In genomic region chr15:38853608-38854007, GRCh38 we compare ENCODE assay signal across 8 cellular contexts.
DNase-seq lines count a peak whose midpoint lies in the region; ATAC-seq, FAIRE-seq and TF ChIP-seq lines count a peak whose summit lies in the region.

No MANE protein-coding gene starts in this region.

- no peak for TF ChIP-seq POLR2A in K562 (conservative IDR thresholded peaks at IDR 0.05)

- H3K4me3 ChIP-seq in K562 (no peak overlapping the region), psoas muscle (no peak overlapping the region)

- FAIRE-seq in K562 (lab: Jason Lieb, UNC): no peak

- H3K79me2 ChIP-seq in K562 (ENCODE audit: control insufficient read depth, insufficient read depth, low read length): no peaks in the 10 kb centered on the region

- H3K9me3 Mint-ChIP-seq in osteocyte (ENCODE audit: unreplicated experiment): no peaks in the 10 kb centered on the region

- no peaks in the 10 kb centered on the region for H3K36me3 Mint-ChIP-seq in osteocyte (ENCODE audit: unreplicated experiment)

- peaks cover 14% of the 10 kb centered on the region for H3K4me1 Mint-ChIP-seq in osteocyte (ENCODE audit: unreplicated experiment)

- TF ChIP-seq EP300 in K562 (IDR thresholded peaks at IDR 0.05; ENCODE audit: low read length): no peak

- H3K27me3 ChIP-seq in K562 (ENCODE audit: control insufficient read depth in 2 of 2, insufficient read depth in 2 of 2, low read length in 2 of 2): no peaks in the 10 kb centered on the region
- peaks cover 0 to 4% (median 0%) of the 10 kb centered on the region in 3 donors for H3K27me3 ChIP-seq in psoas muscle (ENCODE audit: insufficient read depth in 3 of 3, low read length in 2 of 3)

- H4K20me1 ChIP-seq in K562 (replicated peaks; ENCODE audit: control insufficient read depth, insufficient read depth, low read length): no peaks in the 10 kb centered on the region

- no peaks in the 10 kb centered on the region for H3K9me1 ChIP-seq in K562 (ENCODE audit: control insufficient read depth, insufficient read depth, low read length)

- POLR2A ChIA-PET in GM10248 (lab: Yijun Ruan, JAX): no interaction called here
- POLR2A ChIA-PET in K562 (lab: Yijun Ruan, JAX): no interaction called here

- no peaks in the 10 kb centered on the region for H3K9me3 ChIP-seq in K562 (replicated peaks; ENCODE audit: control insufficient read depth, insufficient read depth, low read depth, low read length)
- H3K9me3 ChIP-seq in psoas muscle: no peaks in the 10 kb centered on the region

- no peaks in the 10 kb centered on the region for H3K27me3 Mint-ChIP-seq in osteocyte (ENCODE audit: unreplicated experiment)

- ATAC-seq in K562 (peak; percentile 68; the same call in 2 of the 3 replicates), left colon (no peak), psoas muscle (no peak), GM18519 (IDR thresholded peaks at IDR 0.05; ENCODE audit: low FRiP score, unreplicated experiment) (no peak)

- no TSS peak for BruUV-seq in K562 (replicated peaks; lab: Mats Ljungman, UMichigan)

- H3K36me3 ChIP-seq in K562 (ENCODE audit: control insufficient read depth, insufficient read depth, low read length) (no peaks in the 10 kb centered on the region), psoas muscle (ENCODE audit: insufficient read depth in 1 of 2, low read depth in 1 of 2) (no peaks in the 10 kb centered on the region)

- TF ChIP-seq RAD21 in K562 (CRISPR knock-in tag; conservative IDR thresholded peaks at IDR 0.05 in 1 of 2, IDR thresholded peaks at IDR 0.05 in 1 of 2): peak; percentile 12 to 27; a peak in 2 of 4 replicates

- H3K4me2 ChIP-seq in K562 (ENCODE audit: insufficient read depth, low read length): no peak overlapping the region

- intact Hi-C loops in K562 (cut with micrococcal nuclease) (loop anchor here (2.0 kb wide), 2 partner anchors 35 to 145 kb away; no protein-coding TSS in a partner anchor), left colon (cut with DNase I, micrococcal nuclease) (no loop called here), psoas muscle (cut with DNase I) (no loop called here)

- TF ChIP-seq CTCF in GM10248 (IDR thresholded peaks at IDR 0.05; ENCODE audit: control extremely low read depth, extremely low read depth, low read depth, missing control alignments) (peak; percentile 23), K562 (IDR thresholded peaks at IDR 0.05 in 2 of 3, conservative IDR thresholded peaks at IDR 0.05 in 1 of 3; ENCODE audit: insufficient read depth in 2 of 3, low read depth in 1 of 3, low read length in 3 of 3) (peak; percentile 28 to 50 (median 41); a peak in 4 of 6 replicates), osteocyte (IDR thresholded peaks at IDR 0.05) (peak; percentile 51), psoas muscle (IDR thresholded peaks at IDR 0.05) (no peak)

- H3K4me3 Mint-ChIP-seq in osteocyte (ENCODE audit: unreplicated experiment): no peak overlapping the region

- CTCF ChIA-PET in GM10248 (lab: Yijun Ruan, JAX) (interaction anchor here (1.0 to 2.6 kb wide), 2 partner anchors 11 to 146 kb away, joined by 4 to 8 read pairs; no protein-coding TSS in a partner anchor), K562 (lab: Yijun Ruan, JAX; ENCODE audit: low intra/inter-chr PET ratio) (no interaction called here)

- H3K27ac ChIP-seq in K562 (ENCODE audit: extremely low read depth, low read depth, low read length) (no peak overlapping the region), psoas muscle (no peak overlapping the region)

- in situ Hi-C loops in K562 (cut with MboI): no loop called here

- no peaks in the 10 kb centered on the region for H3K4me1 ChIP-seq in K562 (replicated peaks in 1 of 2; ENCODE audit: control insufficient read depth in 2 of 2, insufficient read depth in 2 of 2, low read length in 2 of 2)
- no peaks in the 10 kb centered on the region for H3K4me1 ChIP-seq in psoas muscle

- DNase-seq in GM10248 (ENCODE audit: extremely low spot score) (peak; percentile 15), NCI-H526 treated with DMSO at 0.1 percent for 48 hours (lab: John Stamatoyannopoulos, UW) (peak; percentile 1), K562 (ENCODE audit: extremely low read depth in 1 of 4, low spot score in 3 of 4) (peak in 2 of 4 experiments; percentile 12 to 27), osteocyte (ENCODE audit: extremely low spot score, unreplicated experiment) (no peak), NCI-H2171 treated with DMSO at 0.1 percent for 48 hours (lab: John Stamatoyannopoulos, UW) (no peak), left colon (no peak), psoas muscle (no peak)

- WGBS in K562 (ENCODE audit: insufficient coverage, low coverage, missing lambda C conversion rate): 0% methylated on average over 1 of the region's 1 CpG
- WGBS in psoas muscle, 3 donors: 41 to 65% (median 63%) methylated on average over 1 of the region's 1 CpG

- no peak overlapping the region for H2AFZ ChIP-seq in K562 (ENCODE audit: low read depth, low read length)

- no peak overlapping the region for H3K9ac ChIP-seq in K562 (ENCODE audit: insufficient read depth in 1 of 2, low read depth in 2 of 2, low read length in 2 of 2)

- H3K27ac Mint-ChIP-seq in osteocyte (ENCODE audit: unreplicated experiment): no peak overlapping the region

TF ChIP-seq in K562, 482 proteins besides CTCF, POLR2A, EP300 and RAD21:
- TF ChIP-seq ZZZ3 (IDR thresholded peaks at IDR 0.05) (no peak), MECOM (CRISPR knock-in tag; IDR thresholded peaks at IDR 0.05) (no peak), ZNF217 (CRISPR knock-in tag; IDR thresholded peaks at IDR 0.05) (no peak)

Comparison
In these comparisons a context has a peak if more than half of its experiments do, and no peak if none do; other contexts are left out.
1. DNase-seq: peak in GM10248 (single experiment) and NCI-H526 treated with DMSO at 0.1 percent for 48 hours (single experiment); none in osteocyte (single experiment), NCI-H2171 treated with DMSO at 0.1 percent for 48 hours (single experiment), left colon (0 of 2) and psoas muscle (0 of 2).